26 cellular contexts compared by ENCODE assay signal in the genomic region with DNA sequence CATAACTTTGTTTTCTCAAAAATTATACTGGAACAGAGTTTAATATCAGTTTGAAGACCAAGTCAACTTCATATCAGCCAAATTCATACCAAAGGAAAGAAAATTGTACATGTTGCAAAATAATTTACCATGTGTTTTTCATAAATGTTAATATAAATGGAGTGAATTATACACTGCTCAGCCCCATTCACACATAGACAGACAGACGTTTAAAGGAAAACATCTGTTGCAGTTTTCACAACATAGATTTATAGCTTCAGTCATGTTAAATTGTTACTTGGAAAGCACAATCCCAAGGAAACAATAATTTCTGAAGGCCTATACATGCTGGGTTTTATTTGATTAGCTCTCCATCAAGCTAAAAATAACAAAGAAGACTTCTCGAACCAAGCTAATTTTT. TPM values are rescaled to one million over a fixed set of nuclear protein-coding genes. Genes with fewer than 3 reads are reported as not detected.
DNase-seq lines count a peak whose midpoint lies in the region; ATAC-seq and TF ChIP-seq lines count a peak whose summit lies in the region.
"Had no signal": no experiment of that assay in that cellular context is flagged by ENCODE, and none has a peak within 500 bp of the region (broad histone marks: within the 10 kb centered on the region; RNA-seq: fewer than 3 reads in every experiment).

No MANE protein-coding gene starts in this region.

- intact Hi-C loops in ascending aorta (cut with DNase I): no loop called here

- H3K9me3 ChIP-seq in adipocyte (ENCODE audit: control insufficient read depth, low read length) (no peaks in the 10 kb centered on the region), ascending aorta (no peaks in the 10 kb centered on the region)

- H2AFZ ChIP-seq in ACC112 (ENCODE audit: low read length, unreplicated experiment): peak overlapping the region; percentile 51

- no peaks in the 10 kb centered on the region for H3K79me2 ChIP-seq in ACC112 (ENCODE audit: control insufficient read depth, insufficient read depth, low read length, unreplicated experiment)

- no peaks in the 10 kb centered on the region for H3K27me3 ChIP-seq in ACC112 (ENCODE audit: insufficient read depth, low read length)
- H3K27me3 ChIP-seq in adipocyte (replicated peaks; ENCODE audit: control insufficient read depth, insufficient read depth, low read length): no peaks in the 10 kb centered on the region
- H3K27me3 ChIP-seq in ascending aorta: no peaks in the 10 kb centered on the region

- peak; percentile 9 for DNase-seq in NCI-H1417 treated with DMSO at 0.1 percent for 48 hours (lab: John Stamatoyannopoulos, UW)
- peak; percentile 53 for DNase-seq in adipocyte (ENCODE audit: low read depth)
- DNase-seq in fibroblast of the aortic adventitia (ENCODE audit: low read depth): peak; percentile 40
- no peak for DNase-seq in NCI-H510A (lab: John Stamatoyannopoulos, UW)
- no peak for DNase-seq in activated CD8-positive, alpha-beta memory T cell treated with anti-CD3 and anti-CD28 coated beads, Interleukin-2, amount 50 U/mL, for 48 hours
- DNase-seq in ascending aorta (ENCODE audit: low spot score in 2 of 2): no peak
- DNase-seq: C1 segment of cervical spinal cord; CD4-positive, alpha-beta memory T cell; COR-L47; DMS79; EL; GDM1; MV-4-11; NCI-H1105; NCI-H146; NCI-H1930; NCI-H446 treated with DMSO at 0.1 percent for 48 hours; NCI-H526 treated with DMSO at 0.1 percent for 48 hours; RPMI8226; SHP77; SW 1271 had no signal

- H3K36me3 ChIP-seq in ACC112 (ENCODE audit: insufficient read depth, low read length) (no peaks in the 10 kb centered on the region), adipocyte (ENCODE audit: control insufficient read depth, insufficient read depth, low read length, severe bottlenecking) (no peaks in the 10 kb centered on the region), ascending aorta (no peaks in the 10 kb centered on the region)

- ATAC-seq in HG02970 (IDR thresholded peaks at IDR 0.05; ENCODE audit: low FRiP score, unreplicated experiment): no peak
- ATAC-seq: HCT116, HepG2 had no signal

- TF ChIP-seq CTCF in fibroblast of the aortic adventitia (IDR thresholded peaks at IDR 0.05; ENCODE audit: insufficient read depth, low read length) (no peak), ascending aorta (IDR thresholded peaks at IDR 0.05) (no peak)

- H3K4me1 ChIP-seq in ACC112 (ENCODE audit: control insufficient read depth, insufficient read depth, low read length, unreplicated experiment) (peaks cover under 1% of the 10 kb centered on the region), adipocyte (ENCODE audit: control insufficient read depth, insufficient read depth, low read length) (no peaks in the 10 kb centered on the region), ascending aorta (no peaks in the 10 kb centered on the region)

- H3K9ac ChIP-seq in adipocyte (ENCODE audit: low read length): no peak overlapping the region

- H3K4me3 ChIP-seq in ACC112 (ENCODE audit: low read depth, low read length): no peak overlapping the region
- no peak overlapping the region for H3K4me3 ChIP-seq in adipocyte (ENCODE audit: low read length)
- no peak overlapping the region for H3K4me3 ChIP-seq in fibroblast of the aortic adventitia (ENCODE audit: low read depth, low read length)
- no peak overlapping the region for H3K4me3 ChIP-seq in ascending aorta

- no peak overlapping the region for H3K27ac ChIP-seq in ACC112 (ENCODE audit: low read depth, low read length)
- no peak overlapping the region for H3K27ac ChIP-seq in ascending aorta

RNA-seq across cellular contexts. Expression of a gene that starts 27.8 kb away (rescaled TPM):
- 24.0 and 33.2 TPM in 2 replicates for total RNA-seq in fibroblast of the aortic adventitia (ENCODE audit: low replicate concordance)
- 56.4 TPM for total RNA-seq in ascending aorta
- total RNA-seq: A172, HepG2 had no signal

RNA-seq across cellular contexts. Expression of a gene that starts 49.2 kb away (rescaled TPM):
- 18.2 and 23.6 TPM in 2 replicates for total RNA-seq in fibroblast of the aortic adventitia (ENCODE audit: low replicate concordance)
- 43.6 TPM for total RNA-seq in ascending aorta
- total RNA-seq: CD4-positive, alpha-beta memory T cell had no signal

Comparison
In these comparisons a context has a peak if more than half of its experiments do, and no peak if none do; other contexts are left out.
1. DNase-seq: peak in NCI-H1417 treated with DMSO at 0.1 percent for 48 hours (single experiment), adipocyte (single experiment) and fibroblast of the aortic adventitia (single experiment); none in NCI-H510A (single experiment), activated CD8-positive, alpha-beta memory T cell treated with anti-CD3 and anti-CD28 coated beads, Interleukin-2, amount 50 U/mL, for 48 hours (single experiment) and ascending aorta (0 of 2).